ENCODE assay signal across 1 cellular context in the genomic region with DNA sequence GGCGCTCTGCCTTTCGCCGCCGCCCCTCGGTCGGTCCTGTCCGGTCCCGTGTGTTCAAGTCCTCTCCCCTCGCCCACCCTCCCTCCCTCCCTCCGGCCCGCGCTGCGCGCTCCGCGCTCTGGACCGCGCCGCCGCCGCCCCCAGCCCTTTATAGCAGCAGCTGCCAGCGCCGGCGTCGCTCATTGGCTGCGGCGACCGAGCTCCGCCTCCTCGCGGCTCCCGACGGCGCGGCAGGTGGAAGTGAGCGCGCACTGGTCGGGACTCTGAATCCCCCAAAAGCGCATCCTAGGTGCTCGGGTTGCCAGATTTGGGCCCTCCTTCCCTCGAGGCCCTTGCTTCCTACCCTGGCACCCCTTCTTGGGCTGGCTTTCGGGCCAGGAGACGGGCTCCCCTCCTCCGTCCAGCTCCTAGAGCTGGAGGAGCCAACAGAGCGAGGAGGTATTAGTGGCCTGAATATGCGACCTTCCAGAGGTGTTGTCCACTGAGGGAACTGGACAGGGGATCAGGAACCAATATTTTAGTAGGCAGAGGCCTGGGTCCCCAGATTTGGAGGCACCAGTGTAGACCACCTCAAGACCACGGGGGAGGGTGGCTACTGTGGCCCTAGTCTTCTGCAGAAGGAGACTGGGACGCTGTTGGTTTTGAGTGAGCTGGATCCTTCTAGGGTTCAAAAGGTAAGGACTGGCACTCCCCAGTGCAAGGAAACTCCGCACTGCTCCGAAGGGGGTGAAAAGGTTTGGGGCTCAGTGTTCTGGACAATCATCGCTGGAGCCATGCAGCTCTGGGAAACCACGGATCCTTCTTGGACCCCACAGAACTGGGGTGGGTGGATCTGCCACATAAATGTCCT.
TF ChIP-seq lines count a peak whose summit lies in the region.

A gene (minus strand): TSS at position 120 of the 850 bp plus-strand sequence. CDS start 438 bp downstream, outside the sequence.

TF ChIP-seq in GM23338, 12 proteins besides CTCF, POLR2A, EP300 and RAD21 (continued from another document):
- TF ChIP-seq, protein P1, sequence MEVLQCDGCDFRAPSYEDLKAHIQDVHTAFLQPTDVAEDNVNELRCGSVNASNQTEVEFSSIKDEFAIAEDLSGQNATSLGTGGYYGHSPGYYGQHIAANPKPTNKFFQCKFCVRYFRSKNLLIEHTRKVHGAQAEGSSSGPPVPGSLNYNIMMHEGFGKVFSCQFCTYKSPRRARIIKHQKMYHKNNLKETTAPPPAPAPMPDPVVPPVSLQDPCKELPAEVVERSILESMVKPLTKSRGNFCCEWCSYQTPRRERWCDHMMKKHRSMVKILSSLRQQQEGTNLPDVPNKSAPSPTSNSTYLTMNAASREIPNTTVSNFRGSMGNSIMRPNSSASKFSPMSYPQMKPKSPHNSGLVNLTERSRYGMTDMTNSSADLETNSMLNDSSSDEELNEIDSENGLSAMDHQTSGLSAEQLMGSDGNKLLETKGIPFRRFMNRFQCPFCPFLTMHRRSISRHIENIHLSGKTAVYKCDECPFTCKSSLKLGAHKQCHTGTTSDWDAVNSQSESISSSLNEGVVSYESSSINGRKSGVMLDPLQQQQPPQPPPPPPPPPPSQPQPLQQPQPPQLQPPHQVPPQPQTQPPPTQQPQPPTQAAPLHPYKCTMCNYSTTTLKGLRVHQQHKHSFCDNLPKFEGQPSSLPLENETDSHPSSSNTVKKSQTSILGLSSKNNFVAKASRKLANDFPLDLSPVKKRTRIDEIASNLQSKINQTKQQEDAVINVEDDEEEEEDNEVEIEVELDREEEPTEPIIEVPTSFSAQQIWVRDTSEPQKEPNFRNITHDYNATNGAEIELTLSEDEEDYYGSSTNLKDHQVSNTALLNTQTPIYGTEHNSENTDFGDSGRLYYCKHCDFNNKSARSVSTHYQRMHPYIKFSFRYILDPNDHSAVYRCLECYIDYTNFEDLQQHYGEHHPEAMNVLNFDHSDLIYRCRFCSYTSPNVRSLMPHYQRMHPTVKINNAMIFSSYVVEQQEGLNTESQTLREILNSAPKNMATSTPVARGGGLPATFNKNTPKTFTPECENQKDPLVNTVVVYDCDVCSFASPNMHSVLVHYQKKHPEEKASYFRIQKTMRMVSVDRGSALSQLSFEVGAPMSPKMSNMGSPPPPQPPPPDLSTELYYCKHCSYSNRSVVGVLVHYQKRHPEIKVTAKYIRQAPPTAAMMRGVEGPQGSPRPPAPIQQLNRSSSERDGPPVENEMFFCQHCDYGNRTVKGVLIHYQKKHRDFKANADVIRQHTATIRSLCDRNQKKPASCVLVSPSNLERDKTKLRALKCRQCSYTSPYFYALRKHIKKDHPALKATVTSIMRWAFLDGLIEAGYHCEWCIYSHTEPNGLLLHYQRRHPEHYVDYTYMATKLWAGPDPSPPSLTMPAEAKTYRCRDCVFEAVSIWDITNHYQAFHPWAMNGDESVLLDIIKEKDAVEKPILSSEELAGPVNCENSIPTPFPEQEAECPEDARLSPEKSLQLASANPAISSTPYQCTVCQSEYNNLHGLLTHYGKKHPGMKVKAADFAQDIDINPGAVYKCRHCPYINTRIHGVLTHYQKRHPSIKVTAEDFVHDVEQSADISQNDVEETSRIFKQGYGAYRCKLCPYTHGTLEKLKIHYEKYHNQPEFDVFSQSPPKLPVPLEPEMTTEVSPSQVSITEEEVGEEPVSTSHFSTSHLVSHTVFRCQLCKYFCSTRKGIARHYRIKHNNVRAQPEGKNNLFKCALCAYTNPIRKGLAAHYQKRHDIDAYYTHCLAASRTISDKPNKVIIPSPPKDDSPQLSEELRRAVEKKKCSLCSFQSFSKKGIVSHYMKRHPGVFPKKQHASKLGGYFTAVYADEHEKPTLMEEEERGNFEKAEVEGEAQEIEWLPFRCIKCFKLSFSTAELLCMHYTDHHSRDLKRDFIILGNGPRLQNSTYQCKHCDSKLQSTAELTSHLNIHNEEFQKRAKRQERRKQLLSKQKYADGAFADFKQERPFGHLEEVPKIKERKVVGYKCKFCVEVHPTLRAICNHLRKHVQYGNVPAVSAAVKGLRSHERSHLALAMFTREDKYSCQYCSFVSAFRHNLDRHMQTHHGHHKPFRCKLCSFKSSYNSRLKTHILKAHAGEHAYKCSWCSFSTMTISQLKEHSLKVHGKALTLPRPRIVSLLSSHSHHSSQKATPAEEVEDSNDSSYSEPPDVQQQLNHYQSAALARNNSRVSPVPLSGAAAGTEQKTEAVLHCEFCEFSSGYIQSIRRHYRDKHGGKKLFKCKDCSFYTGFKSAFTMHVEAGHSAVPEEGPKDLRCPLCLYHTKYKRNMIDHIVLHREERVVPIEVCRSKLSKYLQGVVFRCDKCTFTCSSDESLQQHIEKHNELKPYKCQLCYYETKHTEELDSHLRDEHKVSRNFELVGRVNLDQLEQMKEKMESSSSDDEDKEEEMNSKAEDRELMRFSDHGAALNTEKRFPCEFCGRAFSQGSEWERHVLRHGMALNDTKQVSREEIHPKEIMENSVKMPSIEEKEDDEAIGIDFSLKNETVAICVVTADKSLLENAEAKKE (CRISPR knock-in tag; IDR thresholded peaks at IDR 0.05), result no peak
- TF ChIP-seq ZNF331 (CRISPR knock-in tag; IDR thresholded peaks at IDR 0.05; ENCODE audit: low read depth), result no peak
